Comparison of ENCODE assay signal across 15 cellular contexts in the genomic region with DNA sequence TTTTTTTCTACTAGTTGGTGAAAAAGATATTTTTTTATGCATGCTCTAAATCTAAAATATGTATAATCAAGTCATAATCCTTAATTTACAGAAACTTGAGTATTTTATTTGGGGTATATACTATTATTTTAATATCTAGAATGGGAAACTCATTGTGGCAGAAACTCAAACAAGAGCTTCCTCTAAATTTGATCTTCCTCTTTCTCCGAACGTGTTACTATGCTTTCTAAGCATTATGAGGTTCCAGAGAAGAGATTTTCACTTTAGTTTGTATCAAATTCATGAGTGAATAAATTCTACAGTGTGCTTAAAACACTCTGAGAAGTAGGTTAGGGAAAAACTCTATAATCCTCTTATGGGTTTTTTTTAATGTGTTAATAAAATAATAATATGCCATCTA.
"Had no signal": no experiment of that assay in that cellular context is flagged by ENCODE, and none has a peak within 500 bp of the region (broad histone marks: within the 10 kb centered on the region; RNA-seq: fewer than 3 reads in every experiment).

No MANE protein-coding gene starts in this region.

- DNase-seq: effector memory CD4-positive, alpha-beta T cell; immature natural killer cell; left colon; mesendoderm; naive thymus-derived CD4-positive, alpha-beta T cell; nephron progenitor cell; posterior cingulate gyrus; stimulated activated CD4-positive, alpha-beta T cell treated with anti-CD3 and anti-CD28 coated beads, Interleukin-12 subunit alpha, Interleukin-12 subunit beta, amount 100 ng/mL, for 4 hours; stimulated activated naive CD4-positive, alpha-beta T cell treated with Interleukin-2 at 50 U/mL for 16 hours; tibial artery; upper lobe of left lung; uterus had no signal

- ATAC-seq: esophagus mucosa; gastroesophageal sphincter; left colon; naive thymus-derived CD4-positive, alpha-beta T cell; sciatic nerve had no signal
